ENCODE assay signal across 27 cellular contexts in genomic region chr17:61470530-61471136, GRCh38. TPM values are rescaled to one million over a fixed set of nuclear protein-coding genes. Genes with fewer than 3 reads are reported as not detected.
DNase-seq lines count a peak whose midpoint lies in the region; TF ChIP-seq lines count a peak whose summit lies in the region.
"Had no signal": no experiment of that assay in that cellular context is flagged by ENCODE, and none has a peak within 500 bp of the region (broad histone marks: within the 10 kb centered on the region; RNA-seq: fewer than 3 reads in every experiment).

No MANE protein-coding gene starts in this region.

- H3K4me1 ChIP-seq in A673 (ENCODE audit: insufficient read depth, low read length, poor library complexity, severe bottlenecking): no peaks in the 10 kb centered on the region
- H3K4me1 ChIP-seq: testis had no signal

- no peak for DNase-seq in GM12864 (ENCODE audit: low read depth)
- peak; percentile 44 for DNase-seq in HT-29 (ENCODE audit: low spot score)
- DNase-seq in glutamatergic neuron: no peak
- DNase-seq in retinal pigment epithelial cell (ENCODE audit: low read depth): no peak
- DNase-seq in A673 (ENCODE audit: low spot score): no peak
- no peak for DNase-seq in COLO668 (lab: John Stamatoyannopoulos, UW; ENCODE audit: unreplicated experiment)
- DNase-seq in NCI-H1436 (lab: John Stamatoyannopoulos, UW): no peak
- DNase-seq: activated CD4-positive, alpha-beta T cell treated with anti-CD3 and anti-CD28 coated beads, Interleukin-2, amount 50 U/mL, for 1 hour; central memory CD4-positive, alpha-beta T cell; head of caudate nucleus; mesenchymal stem cell; NCI-H1105; NCI-H2029 treated with DMSO at 0.1 percent for 48 hours; NCI-H226; NCI-H748 treated with DMSO at 0.1 percent for 48 hours; nucleus accumbens; RPMI8226; stimulated activated CD4-positive, alpha-beta T cell treated with anti-CD3 and anti-CD28 coated beads, Interleukin-12 subunit alpha, Interleukin-12 subunit beta, amount 100 ng/mL, for 4 hours; stimulated activated CD4-positive, alpha-beta T cell treated with anti-CD3 and anti-CD28 coated beads, Interleukin-4, amount 100 ng/mL, for 24 hours; stimulated activated naive B cell treated with anti-CD40 and anti-IgM and Interleukin-4, amounts not matched to agents 10 μg/mL and 1 μg/mL and 100 μg/mL, for 72 hours; T1000; testis had no signal

- H3K27ac Mint-ChIP-seq in glutamatergic neuron (ENCODE audit: unreplicated experiment): no peak overlapping the region
- H3K27ac Mint-ChIP-seq: activated naive CD8-positive, alpha-beta T cell; stimulated activated naive B cell treated with anti-CD40 and anti-IgM and Interleukin-4, amounts not matched to agents 10 μg/mL and 1 μg/mL and 100 μg/mL, for 72 hours had no signal

- H3K4me3 ChIP-seq in GM12864 (ENCODE audit: low read depth, low read length) (no peak overlapping the region), retinal pigment epithelial cell (ENCODE audit: low read length) (no peak overlapping the region), A673 (ENCODE audit: low read depth, low read length, poor library complexity, severe bottlenecking) (no peak overlapping the region)
- H3K4me3 ChIP-seq: testis had no signal

- no peaks in the 10 kb centered on the region for H3K36me3 ChIP-seq in A673 (ENCODE audit: insufficient read depth, low read length, poor library complexity, severe bottlenecking)

- TF ChIP-seq CTCF in GM12864 (IDR thresholded peaks at IDR 0.05; ENCODE audit: low read depth, low read length, missing control alignments) (peak; percentile 18), glutamatergic neuron (IDR thresholded peaks at IDR 0.05; ENCODE audit: partially characterized antibody, unreplicated experiment) (peak; percentile 13), retinal pigment epithelial cell (conservative IDR thresholded peaks at IDR 0.05; ENCODE audit: low read depth, low read length) (peak; percentile 5), A673 (conservative IDR thresholded peaks at IDR 0.05; ENCODE audit: low read depth, low read length) (no peak)

- CTCF ChIA-PET in A673 (lab: Charles Lee): no interaction called here

- no peak overlapping the region for H3K4me3 Mint-ChIP-seq in glutamatergic neuron (ENCODE audit: unreplicated experiment)
- H3K4me3 Mint-ChIP-seq: activated naive CD8-positive, alpha-beta T cell; stimulated activated naive B cell treated with anti-CD40 and anti-IgM and Interleukin-4, amounts not matched to agents 10 μg/mL and 1 μg/mL and 100 μg/mL, for 72 hours had no signal

- peaks cover 10% of the 10 kb centered on the region for H3K4me1 Mint-ChIP-seq in glutamatergic neuron (ENCODE audit: low read depth, unreplicated experiment)

- H3K9me3 Mint-ChIP-seq in glutamatergic neuron (ENCODE audit: unreplicated experiment): peaks cover 6% of the 10 kb centered on the region
- H3K9me3 Mint-ChIP-seq: stimulated activated naive B cell treated with anti-CD40 and anti-IgM and Interleukin-4, amounts not matched to agents 10 μg/mL and 1 μg/mL and 100 μg/mL, for 72 hours had no signal

- H3K27ac ChIP-seq in A673 (ENCODE audit: low read depth, low read length, poor library complexity, severe bottlenecking): no peak overlapping the region
- H3K27ac ChIP-seq: C4-2B, testis had no signal

- POLR2A ChIA-PET in A673 (lab: Charles Lee; ENCODE audit: low non-redundant PET): no interaction called here

- peaks cover 2% of the 10 kb centered on the region for H3K27me3 Mint-ChIP-seq in glutamatergic neuron (ENCODE audit: unreplicated experiment)

- intact Hi-C loops in A673 (cut with micrococcal nuclease; ENCODE audit: unreplicated experiment): no loop called here

- no peaks in the 10 kb centered on the region for H3K27me3 ChIP-seq in A673 (replicated peaks; ENCODE audit: insufficient read depth, low read depth, low read length, poor library complexity)
- H3K27me3 ChIP-seq: testis had no signal

- BruUV-seq in A673 (replicated peaks; lab: Mats Ljungman, UMichigan): no TSS peak

- no peaks in the 10 kb centered on the region for H3K36me3 Mint-ChIP-seq in glutamatergic neuron (ENCODE audit: unreplicated experiment)
- H3K36me3 Mint-ChIP-seq: activated naive CD8-positive, alpha-beta T cell; stimulated activated naive B cell treated with anti-CD40 and anti-IgM and Interleukin-4, amounts not matched to agents 10 μg/mL and 1 μg/mL and 100 μg/mL, for 72 hours had no signal

- no peaks in the 10 kb centered on the region for H3K9me3 ChIP-seq in A673 (ENCODE audit: low read depth, low read length, poor library complexity, severe bottlenecking)
- H3K9me3 ChIP-seq: testis had no signal

RNA-seq across cellular contexts. Expression of gene TBX4, which starts 18.4 kb away (rescaled TPM):
- not detected in 2 replicates for total RNA-seq in HT-29 (2014; rRNA removed; shearing (Covaris generic))
- total RNA-seq in glutamatergic neuron (ENCODE audit: unreplicated experiment): not detected
- not detected in 2 replicates for total RNA-seq in A673 (2021)
- total RNA-seq: dermis microvascular lymphatic vessel endothelial cell, endothelial cell of umbilical vein, renal cortical epithelial cell had no signal
